15 cellular contexts compared by ENCODE assay signal in the genomic region with DNA sequence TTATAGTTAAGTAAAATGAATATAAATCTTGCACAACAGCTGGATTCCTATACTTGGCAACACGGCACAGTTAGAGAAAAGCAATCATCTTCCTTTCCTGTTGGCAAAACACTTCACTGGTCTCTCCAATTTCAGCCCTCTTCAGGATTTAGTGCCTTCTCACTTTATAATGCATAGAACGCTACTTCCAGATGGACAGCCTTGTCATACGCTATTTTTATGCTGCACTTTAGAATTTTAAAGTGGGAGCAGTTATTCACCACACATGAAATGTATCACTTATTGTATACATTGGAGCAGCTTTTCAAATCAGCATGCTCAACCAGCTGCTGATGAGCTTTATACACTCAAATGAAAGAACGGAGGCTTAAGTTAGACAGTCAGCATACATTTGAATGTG.
"Had no signal": no experiment of that assay in that cellular context is flagged by ENCODE, and none has a peak within 500 bp of the region (broad histone marks: within the 10 kb centered on the region; RNA-seq: fewer than 3 reads in every experiment).

No MANE protein-coding gene starts in this region.

- DNase-seq: activated CD4-positive, alpha-beta memory T cell treated with anti-CD3 and anti-CD28 coated beads for 36 hours; activated naive CD8-positive, alpha-beta T cell treated with anti-CD3 and anti-CD28 coated beads, Interleukin-2, amount 10 ng/mL, durations not matched to agents 7 days and 5 days; activated T-cell treated with anti-CD3 and anti-CD28 coated beads, Interleukin-2, amount 50 U/mL, for 48 hours; aorta; esophagus squamous epithelium; foreskin keratinocyte; heart left ventricle; left lung; nephron progenitor cell; sigmoid colon; stimulated activated CD4-positive, alpha-beta T cell treated with anti-CD3 and anti-CD28 coated beads, Interleukin-12 subunit alpha, Interleukin-12 subunit beta, amount 100 ng/mL, for 4 hours; stimulated activated naive CD4-positive, alpha-beta T cell had no signal

- H3K4me3 ChIP-seq: esophagus squamous epithelium, heart left ventricle, left lung, sigmoid colon, suprapubic skin had no signal

- H3K9me3 Mint-ChIP-seq: activated CD4-positive, alpha-beta memory T cell treated with anti-CD3 and anti-CD28 coated beads for 36 hours; activated naive CD8-positive, alpha-beta T cell treated with anti-CD3 and anti-CD28 coated beads, Interleukin-2, amount 10 ng/mL, durations not matched to agents 7 days and 5 days; nephron progenitor cell; type B pancreatic cell had no signal

- ATAC-seq: activated CD4-positive, CD25-positive, alpha-beta regulatory T cell treated with anti-CD3 and anti-CD28 coated beads, Interleukin-2, amount 50 U/mL, for 24 hours; foreskin keratinocyte; heart left ventricle; left lung had no signal

- H3K36me3 ChIP-seq: esophagus squamous epithelium, heart left ventricle, left lung, sigmoid colon, suprapubic skin had no signal

- H3K27me3 ChIP-seq: esophagus squamous epithelium, foreskin keratinocyte, heart left ventricle, left lung, sigmoid colon, suprapubic skin had no signal

- H3K9me3 ChIP-seq: esophagus squamous epithelium, heart left ventricle, left lung, sigmoid colon, suprapubic skin had no signal

- H3K4me1 Mint-ChIP-seq: activated naive CD8-positive, alpha-beta T cell treated with anti-CD3 and anti-CD28 coated beads, Interleukin-2, amount 10 ng/mL, durations not matched to agents 7 days and 5 days; nephron progenitor cell had no signal

- H3K4me3 Mint-ChIP-seq: activated CD4-positive, alpha-beta memory T cell treated with anti-CD3 and anti-CD28 coated beads for 36 hours; activated naive CD8-positive, alpha-beta T cell treated with anti-CD3 and anti-CD28 coated beads, Interleukin-2, amount 10 ng/mL, durations not matched to agents 7 days and 5 days; nephron progenitor cell; type B pancreatic cell had no signal

- H3K27ac ChIP-seq: esophagus squamous epithelium, foreskin keratinocyte, heart left ventricle, left lung, sigmoid colon, suprapubic skin had no signal

- H3K27ac Mint-ChIP-seq: activated CD4-positive, alpha-beta memory T cell treated with anti-CD3 and anti-CD28 coated beads for 36 hours; activated naive CD8-positive, alpha-beta T cell treated with anti-CD3 and anti-CD28 coated beads, Interleukin-2, amount 10 ng/mL, durations not matched to agents 7 days and 5 days; nephron progenitor cell; type B pancreatic cell had no signal

- H3K36me3 Mint-ChIP-seq: activated CD4-positive, alpha-beta memory T cell treated with anti-CD3 and anti-CD28 coated beads for 36 hours; activated naive CD8-positive, alpha-beta T cell treated with anti-CD3 and anti-CD28 coated beads, Interleukin-2, amount 10 ng/mL, durations not matched to agents 7 days and 5 days; type B pancreatic cell had no signal

- H3K4me1 ChIP-seq: esophagus squamous epithelium, heart left ventricle, left lung, sigmoid colon, suprapubic skin had no signal

- H3K27me3 Mint-ChIP-seq: activated CD4-positive, alpha-beta memory T cell treated with anti-CD3 and anti-CD28 coated beads for 36 hours; activated naive CD8-positive, alpha-beta T cell treated with anti-CD3 and anti-CD28 coated beads, Interleukin-2, amount 10 ng/mL, durations not matched to agents 7 days and 5 days; type B pancreatic cell had no signal
